In the genomic region with DNA sequence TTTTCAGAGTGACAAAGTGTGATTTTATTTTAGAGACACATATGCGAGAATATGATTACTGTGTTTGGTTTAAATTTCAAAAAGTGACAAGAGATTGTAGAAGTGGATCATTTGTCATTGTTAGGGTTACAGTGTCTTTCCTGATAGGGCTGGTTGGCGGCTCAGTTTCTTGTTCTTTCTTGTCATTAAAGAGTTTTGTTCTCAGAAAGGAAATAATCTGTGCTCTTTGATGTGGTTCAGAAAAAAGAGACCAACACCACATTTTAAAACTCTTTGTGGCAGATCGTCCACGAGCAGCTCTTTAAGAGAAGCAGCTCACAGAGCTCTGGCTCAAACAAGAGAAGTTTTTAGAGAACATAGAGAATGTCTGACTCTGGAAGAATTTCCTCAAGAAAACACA, we compare ENCODE assay signal across 1 cellular context.
TF ChIP-seq lines count a peak whose summit lies in the region.

No MANE protein-coding gene starts in this region.

TF ChIP-seq in GM23338, 12 proteins besides CTCF, POLR2A, EP300 and RAD21:
- TF ChIP-seq EZH2phosphoT487 (IDR thresholded peaks at IDR 0.05; ENCODE audit: unreplicated experiment) (no peak), NANOG (IDR thresholded peaks at IDR 0.05; ENCODE audit: borderline replicate concordance) (no peak), ZNF331 (CRISPR knock-in tag; IDR thresholded peaks at IDR 0.05; ENCODE audit: low read depth) (no peak), STAT1 (IDR thresholded peaks at IDR 0.05; ENCODE audit: unreplicated experiment) (no peak), EZH2 (IDR thresholded peaks at IDR 0.05; ENCODE audit: low read depth, unreplicated experiment) (no peak), CREB1 (CRISPR knock-in tag; IDR thresholded peaks at IDR 0.05; ENCODE audit: low read depth) (no peak), ZNF114 (CRISPR knock-in tag; IDR thresholded peaks at IDR 0.05) (no peak), POLR2AphosphoS5 (IDR thresholded peaks at IDR 0.05; ENCODE audit: low read depth) (no peak), REST (IDR thresholded peaks at IDR 0.05; ENCODE audit: unreplicated experiment) (no peak), JUNB (IDR thresholded peaks at IDR 0.05; ENCODE audit: unreplicated experiment) (no peak), ETS1 (IDR thresholded peaks at IDR 0.05) (no peak)
- TF ChIP-seq, protein P1, sequence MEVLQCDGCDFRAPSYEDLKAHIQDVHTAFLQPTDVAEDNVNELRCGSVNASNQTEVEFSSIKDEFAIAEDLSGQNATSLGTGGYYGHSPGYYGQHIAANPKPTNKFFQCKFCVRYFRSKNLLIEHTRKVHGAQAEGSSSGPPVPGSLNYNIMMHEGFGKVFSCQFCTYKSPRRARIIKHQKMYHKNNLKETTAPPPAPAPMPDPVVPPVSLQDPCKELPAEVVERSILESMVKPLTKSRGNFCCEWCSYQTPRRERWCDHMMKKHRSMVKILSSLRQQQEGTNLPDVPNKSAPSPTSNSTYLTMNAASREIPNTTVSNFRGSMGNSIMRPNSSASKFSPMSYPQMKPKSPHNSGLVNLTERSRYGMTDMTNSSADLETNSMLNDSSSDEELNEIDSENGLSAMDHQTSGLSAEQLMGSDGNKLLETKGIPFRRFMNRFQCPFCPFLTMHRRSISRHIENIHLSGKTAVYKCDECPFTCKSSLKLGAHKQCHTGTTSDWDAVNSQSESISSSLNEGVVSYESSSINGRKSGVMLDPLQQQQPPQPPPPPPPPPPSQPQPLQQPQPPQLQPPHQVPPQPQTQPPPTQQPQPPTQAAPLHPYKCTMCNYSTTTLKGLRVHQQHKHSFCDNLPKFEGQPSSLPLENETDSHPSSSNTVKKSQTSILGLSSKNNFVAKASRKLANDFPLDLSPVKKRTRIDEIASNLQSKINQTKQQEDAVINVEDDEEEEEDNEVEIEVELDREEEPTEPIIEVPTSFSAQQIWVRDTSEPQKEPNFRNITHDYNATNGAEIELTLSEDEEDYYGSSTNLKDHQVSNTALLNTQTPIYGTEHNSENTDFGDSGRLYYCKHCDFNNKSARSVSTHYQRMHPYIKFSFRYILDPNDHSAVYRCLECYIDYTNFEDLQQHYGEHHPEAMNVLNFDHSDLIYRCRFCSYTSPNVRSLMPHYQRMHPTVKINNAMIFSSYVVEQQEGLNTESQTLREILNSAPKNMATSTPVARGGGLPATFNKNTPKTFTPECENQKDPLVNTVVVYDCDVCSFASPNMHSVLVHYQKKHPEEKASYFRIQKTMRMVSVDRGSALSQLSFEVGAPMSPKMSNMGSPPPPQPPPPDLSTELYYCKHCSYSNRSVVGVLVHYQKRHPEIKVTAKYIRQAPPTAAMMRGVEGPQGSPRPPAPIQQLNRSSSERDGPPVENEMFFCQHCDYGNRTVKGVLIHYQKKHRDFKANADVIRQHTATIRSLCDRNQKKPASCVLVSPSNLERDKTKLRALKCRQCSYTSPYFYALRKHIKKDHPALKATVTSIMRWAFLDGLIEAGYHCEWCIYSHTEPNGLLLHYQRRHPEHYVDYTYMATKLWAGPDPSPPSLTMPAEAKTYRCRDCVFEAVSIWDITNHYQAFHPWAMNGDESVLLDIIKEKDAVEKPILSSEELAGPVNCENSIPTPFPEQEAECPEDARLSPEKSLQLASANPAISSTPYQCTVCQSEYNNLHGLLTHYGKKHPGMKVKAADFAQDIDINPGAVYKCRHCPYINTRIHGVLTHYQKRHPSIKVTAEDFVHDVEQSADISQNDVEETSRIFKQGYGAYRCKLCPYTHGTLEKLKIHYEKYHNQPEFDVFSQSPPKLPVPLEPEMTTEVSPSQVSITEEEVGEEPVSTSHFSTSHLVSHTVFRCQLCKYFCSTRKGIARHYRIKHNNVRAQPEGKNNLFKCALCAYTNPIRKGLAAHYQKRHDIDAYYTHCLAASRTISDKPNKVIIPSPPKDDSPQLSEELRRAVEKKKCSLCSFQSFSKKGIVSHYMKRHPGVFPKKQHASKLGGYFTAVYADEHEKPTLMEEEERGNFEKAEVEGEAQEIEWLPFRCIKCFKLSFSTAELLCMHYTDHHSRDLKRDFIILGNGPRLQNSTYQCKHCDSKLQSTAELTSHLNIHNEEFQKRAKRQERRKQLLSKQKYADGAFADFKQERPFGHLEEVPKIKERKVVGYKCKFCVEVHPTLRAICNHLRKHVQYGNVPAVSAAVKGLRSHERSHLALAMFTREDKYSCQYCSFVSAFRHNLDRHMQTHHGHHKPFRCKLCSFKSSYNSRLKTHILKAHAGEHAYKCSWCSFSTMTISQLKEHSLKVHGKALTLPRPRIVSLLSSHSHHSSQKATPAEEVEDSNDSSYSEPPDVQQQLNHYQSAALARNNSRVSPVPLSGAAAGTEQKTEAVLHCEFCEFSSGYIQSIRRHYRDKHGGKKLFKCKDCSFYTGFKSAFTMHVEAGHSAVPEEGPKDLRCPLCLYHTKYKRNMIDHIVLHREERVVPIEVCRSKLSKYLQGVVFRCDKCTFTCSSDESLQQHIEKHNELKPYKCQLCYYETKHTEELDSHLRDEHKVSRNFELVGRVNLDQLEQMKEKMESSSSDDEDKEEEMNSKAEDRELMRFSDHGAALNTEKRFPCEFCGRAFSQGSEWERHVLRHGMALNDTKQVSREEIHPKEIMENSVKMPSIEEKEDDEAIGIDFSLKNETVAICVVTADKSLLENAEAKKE (CRISPR knock-in tag; IDR thresholded peaks at IDR 0.05), result no peak
